8 cellular contexts compared by ENCODE assay signal in the genomic region with DNA sequence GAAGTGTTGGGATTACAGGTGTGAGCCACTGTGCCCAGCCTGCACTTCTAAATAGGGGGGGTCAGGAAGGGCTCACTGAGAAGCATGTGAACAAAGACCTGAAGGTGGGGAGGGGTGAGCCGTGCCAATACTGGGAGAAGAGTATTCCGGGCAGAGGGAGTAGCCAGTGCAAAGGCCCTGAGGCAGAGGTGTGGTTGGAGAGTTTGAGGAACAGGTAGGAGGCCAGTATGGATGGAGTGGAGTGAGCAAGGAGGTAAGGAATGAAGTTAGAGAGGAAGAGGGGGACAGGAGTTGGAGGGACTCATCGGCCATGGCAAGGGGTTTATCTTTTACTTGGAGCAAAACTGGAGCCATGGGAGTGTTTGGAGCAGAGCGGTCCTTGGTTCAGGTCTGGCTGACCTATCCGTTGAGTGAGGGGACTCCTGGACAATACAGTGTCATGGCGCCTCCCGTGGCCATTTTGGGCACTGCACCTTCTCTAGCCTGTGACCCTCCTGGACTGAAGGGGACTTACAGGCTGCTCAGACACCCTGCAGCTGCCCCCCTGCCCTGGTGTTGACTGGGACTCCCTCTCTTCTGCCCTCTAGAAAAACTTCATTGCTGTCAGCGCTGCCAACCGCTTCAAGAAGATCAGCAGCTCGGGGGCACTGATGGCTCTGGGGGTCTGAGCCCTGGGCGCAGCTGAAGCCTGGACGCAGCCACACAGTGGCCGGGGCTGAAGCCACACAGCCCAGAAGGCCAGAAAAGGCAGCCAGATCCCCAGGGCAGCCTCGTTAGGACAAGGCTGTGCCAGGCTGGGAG. TPM values are rescaled to one million over a fixed set of nuclear protein-coding genes. Genes with fewer than 3 reads are reported as not detected.
DNase-seq lines count a peak whose midpoint lies in the region; ATAC-seq and TF ChIP-seq lines count a peak whose summit lies in the region.

No MANE protein-coding gene starts in this region.

- peak; percentile 73 for DNase-seq in DMS53 (lab: John Stamatoyannopoulos, UW)
- DNase-seq in IMR-90, result peak; percentile 20
- DNase-seq in WTC11 (ENCODE audit: low spot score), result peak; percentile 98
- DNase-seq in central memory CD8-positive, alpha-beta T cell (ENCODE audit: low spot score in 2 of 2), result peak; percentile 26 to 62
- peak; percentile 50 to 66 for DNase-seq in memory B cell (ENCODE audit: low spot score in 2 of 2)
- DNase-seq in stimulated activated CD8-positive, alpha-beta memory T cell treated with anti-CD3 and anti-CD28 coated beads, Interleukin-7, amount 100 ng/mL, for 4 hours (ENCODE audit: low read depth in 2 of 2), result peak; percentile 26 to 28

- H3K79me1 ChIP-seq in IMR-90 (ENCODE audit: low read depth in 1 of 2, low read length in 2 of 2), result 0 out of 4 replicates have a peak, but pooled peaks cover 0 to 4% of the 10 kb centered on the region in 2 experiments

- no peak overlapping the region for H4K91ac ChIP-seq in IMR-90 (ENCODE audit: insufficient read depth, low read depth, low read length)

- H3K4me3 ChIP-seq in IMR-90 (ENCODE audit: insufficient read depth, low read depth, low read length), result no peak overlapping the region

- TF ChIP-seq RAD21 in IMR-90 (IDR thresholded peaks at IDR 0.05; ENCODE audit: low read length), result peak; percentile 50

- ATAC-seq in IMR-90 (ENCODE audit: low read depth) (peak; percentile 44; the same call in 1 of the 2 replicates), WTC11 (peak; percentile 92), memory B cell (ENCODE audit: low read depth) (peak; percentile 44), GM18873 (IDR thresholded peaks at IDR 0.05; ENCODE audit: low FRiP score, unreplicated experiment) (no peak), GM19023 (IDR thresholded peaks at IDR 0.05; ENCODE audit: unreplicated experiment) (no peak)
- ATAC-seq in central memory CD8-positive, alpha-beta T cell (replicated peaks; ENCODE audit: extremely low read depth, poor library complexity, severe bottlenecking), result no peak

- no peak overlapping the region for H2AK9ac ChIP-seq in IMR-90 (replicated peaks; ENCODE audit: low read depth, low read length, poor library complexity)

- no peak overlapping the region for H2AK5ac ChIP-seq in IMR-90 (ENCODE audit: low read depth, low read length)

- peaks cover 30% of the 10 kb centered on the region for H3K9me1 ChIP-seq in IMR-90 (ENCODE audit: insufficient read depth, low read length)

- peaks cover 28% of the 10 kb centered on the region for H4K20me1 ChIP-seq in IMR-90 (ENCODE audit: insufficient read depth, low read length)

- no peaks in the 10 kb centered on the region for H3K36me3 ChIP-seq in IMR-90 (ENCODE audit: control insufficient read depth, insufficient read depth, low read length)

- no peak overlapping the region for H2AFZ ChIP-seq in IMR-90 (replicated peaks; ENCODE audit: low read length, poor library complexity)

- no TSS peak for BruUV-seq in IMR-90 (replicated peaks; lab: Mats Ljungman, UMichigan)

- intact Hi-C loops in IMR-90 (cut with micrococcal nuclease), result no loop called here

- no peak overlapping the region for H4K5ac ChIP-seq in IMR-90 (ENCODE audit: low read depth, low read length)

- POLR2A ChIA-PET in IMR-90 (lab: Charles Lee; ENCODE audit: unreplicated experiment), result no interaction called here
- POLR2A ChIA-PET in WTC11 (lab: Charles Lee), result no interaction called here

- H3K4me2 ChIP-seq in IMR-90 (ENCODE audit: low read depth, low read length), result no peak overlapping the region

- H3K27ac ChIP-seq in IMR-90 (ENCODE audit: insufficient read depth, low read length), result no peak overlapping the region

- no peak overlapping the region for H3K23ac ChIP-seq in IMR-90 (ENCODE audit: low read depth, low read length)

- H3K9ac ChIP-seq in IMR-90 (ENCODE audit: low read depth, low read length), result no peak overlapping the region

- H2BK120ac ChIP-seq in IMR-90 (ENCODE audit: low read depth, low read length), result no peak overlapping the region

- TF ChIP-seq POLR2A in IMR-90 (IDR thresholded peaks at IDR 0.05; ENCODE audit: low read depth, low read length), result no peak

- H3K18ac ChIP-seq in IMR-90 (ENCODE audit: low read depth, low read length), result no peak overlapping the region

- H3K14ac ChIP-seq in IMR-90 (replicated peaks; ENCODE audit: low read depth, low read length), result no peak overlapping the region

- peaks cover 8% of the 10 kb centered on the region for H3K27me3 ChIP-seq in IMR-90 (ENCODE audit: control insufficient read depth, insufficient read depth, low read length)

- H3K4me1 Mint-ChIP-seq in WTC11 (0 out of 2 replicates have a peak, but pooled peaks cover 8% of the 10 kb centered on the region), memory B cell (peaks cover 7% of the 10 kb centered on the region)
- peaks cover 9% of the 10 kb centered on the region for H3K4me1 Mint-ChIP-seq in central memory CD8-positive, alpha-beta T cell

- peak; percentile 64 for TF ChIP-seq CTCF in IMR-90 (conservative IDR thresholded peaks at IDR 0.05; ENCODE audit: low read depth, low read length)
- TF ChIP-seq CTCF in WTC11 (IDR thresholded peaks at IDR 0.05), result peak; percentile 98

- dilution Hi-C loops in IMR-90 (cut with HindIII; ENCODE audit: low sequenced_read_pairs, unreplicated experiment), result no loop called here

- CTCF ChIA-PET in IMR-90 (lab: Yijun Ruan, JAX), result interaction anchor here (0.8 to 1.3 kb wide), 4 partner anchors 10 to 171 kb away, joined by 3 to 4 read pairs (median 3); no protein-coding TSS in a partner anchor
- CTCF ChIA-PET in WTC11 (lab: Charles Lee), result interaction anchor here (0.6 to 5.7 kb wide), 23 partner anchors 9 to 303 kb away, joined by 3 to 70 read pairs (median 4); partner anchors contain the start of genes FOXS1 and PDRG1

- H3K4me1 ChIP-seq in IMR-90 (ENCODE audit: control insufficient read depth, insufficient read depth, low read length), result peaks cover 15% of the 10 kb centered on the region

- no peak overlapping the region for H2BK5ac ChIP-seq in IMR-90 (ENCODE audit: low read depth, low read length, poor library complexity, severe bottlenecking)

- no peaks in the 10 kb centered on the region for H3K9me3 Mint-ChIP-seq in WTC11
- no peaks in the 10 kb centered on the region for H3K9me3 Mint-ChIP-seq in central memory CD8-positive, alpha-beta T cell
- H3K9me3 Mint-ChIP-seq in memory B cell, result no peaks in the 10 kb centered on the region

- H3K4me3 Mint-ChIP-seq in WTC11 (no peak overlapping the region), memory B cell (no peak overlapping the region)
- H3K4me3 Mint-ChIP-seq in central memory CD8-positive, alpha-beta T cell, result no peak overlapping the region

- H3K9me3 ChIP-seq in IMR-90 (ENCODE audit: control insufficient read depth, insufficient read depth, low read length), result no peaks in the 10 kb centered on the region

- H3K27ac Mint-ChIP-seq in WTC11 (no peak overlapping the region), memory B cell (no peak overlapping the region)
- H3K27ac Mint-ChIP-seq in central memory CD8-positive, alpha-beta T cell (ENCODE audit: low read depth), result no peak overlapping the region

- no peak overlapping the region for H4K8ac ChIP-seq in IMR-90 (ENCODE audit: low read depth in 2 of 2, low read length in 2 of 2)

- H3K56ac ChIP-seq in IMR-90 (ENCODE audit: extremely low read depth, insufficient read depth, low read length), result no peak overlapping the region

- no peaks in the 10 kb centered on the region for H3K27me3 Mint-ChIP-seq in WTC11 (ENCODE audit: low read depth)
- H3K27me3 Mint-ChIP-seq in central memory CD8-positive, alpha-beta T cell, result no peaks in the 10 kb centered on the region
- H3K27me3 Mint-ChIP-seq in memory B cell, result no peaks in the 10 kb centered on the region

- H2BK20ac ChIP-seq in IMR-90 (ENCODE audit: low read depth, low read length), result no peak overlapping the region

- WGBS in IMR-90 (ENCODE audit: extremely low coverage in 2 of 2, insufficient read length in 1 of 2), 2 experiments, result 65% methylated on average over 13 of the region's 14 CpGs; no CpG with 5 or more reads in 1 of the 2 experiments

- H3K4ac ChIP-seq in IMR-90 (ENCODE audit: low read depth, low read length), result no peak overlapping the region

- no peak overlapping the region for H2BK15ac ChIP-seq in IMR-90 (ENCODE audit: low read depth, low read length)

- H3K36me3 Mint-ChIP-seq in WTC11, result no peaks in the 10 kb centered on the region
- H3K36me3 Mint-ChIP-seq in central memory CD8-positive, alpha-beta T cell (ENCODE audit: insufficient read depth), result no peaks in the 10 kb centered on the region
- no peaks in the 10 kb centered on the region for H3K36me3 Mint-ChIP-seq in memory B cell

- in situ Hi-C loops in IMR-90 (cut with MboI; ENCODE audit: low sequenced_read_pairs), result loop anchor here (25.0 kb wide), 2 partner anchors 654 to 829 kb away; partner anchors contain the start of gene C20orf203

TF ChIP-seq in IMR-90, 13 proteins besides CTCF, POLR2A, EP300 and RAD21 (continues in another document):
- TF ChIP-seq CHD1 (IDR thresholded peaks at IDR 0.05; ENCODE audit: low read depth, low read length), result no peak
- no peak for TF ChIP-seq MAFK (IDR thresholded peaks at IDR 0.05; ENCODE audit: low read depth, low read length)

TF ChIP-seq in WTC11, 78 proteins besides CTCF, POLR2A, EP300 and RAD21 (continues in another document):
- TF ChIP-seq SMAD3 (CRISPR knock-in tag; IDR thresholded peaks at IDR 0.05; ENCODE audit: borderline replicate concordance), result no peak

RNA-seq across cellular contexts. Expression of gene FOXS1, which starts 12.1 kb away (rescaled TPM):
- total RNA-seq in IMR-90 (2012; rRNA removed), result not detected in 2 replicates
- not detected in 2 replicates for polyA plus RNA-seq in IMR-90 (2012; rRNA removed)
- polyA plus RNA-seq in IMR-90 (2012; cell fraction: cytosol; rRNA removed), result 0.02 TPM in 1 of 2 replicates, not detected in the other
- polyA plus RNA-seq in IMR-90 (2012; cell fraction: nucleus; rRNA removed; ENCODE audit: low replicate concordance), result not detected in 2 replicates
- total RNA-seq in WTC11 (2021), result not detected in 3 replicates

RNA-seq across cellular contexts. Expression of gene MYLK2, which starts 14.2 kb away (rescaled TPM):
- total RNA-seq in IMR-90 (2012; rRNA removed), result 0.18 and 0.28 TPM in 2 replicates
- 0.19 and 0.27 TPM in 2 replicates for polyA plus RNA-seq in IMR-90 (2012; rRNA removed)
- polyA plus RNA-seq in IMR-90 (2012; cell fraction: cytosol; rRNA removed), result 0.05 and 0.06 TPM in 2 replicates
- 0.58 and 1.3 TPM in 2 replicates for polyA plus RNA-seq in IMR-90 (2012; cell fraction: nucleus; rRNA removed; ENCODE audit: low replicate concordance)
- total RNA-seq in WTC11 (2021), result 0.11 to 0.28 TPM in 2 of 3 replicates, not detected in the other

RNA-seq across cellular contexts. Expression of gene DUSP15, which starts 37.0 kb away (rescaled TPM):
- total RNA-seq in IMR-90 (2012; rRNA removed) (not detected in 2 replicates), WTC11 (2021) (1.7 to 2.4 TPM (median 2.0 TPM) in 3 replicates)
- not detected in 2 replicates for polyA plus RNA-seq in IMR-90 (2012; rRNA removed)
- not detected in 2 replicates for polyA plus RNA-seq in IMR-90 (2012; cell fraction: cytosol; rRNA removed)
- not detected in 2 replicates for polyA plus RNA-seq in IMR-90 (2012; cell fraction: nucleus; rRNA removed; ENCODE audit: low replicate concordance)

RNA-seq across cellular contexts. Expression of gene TTLL9, which starts 37.1 kb away (rescaled TPM):
- total RNA-seq in IMR-90 (2012; rRNA removed) (not detected in 2 replicates), WTC11 (2021) (0.39 TPM in 1 of 3 replicates, not detected in the others)
- polyA plus RNA-seq in IMR-90 (2012; rRNA removed), result not detected in 2 replicates
- polyA plus RNA-seq in IMR-90 (2012; cell fraction: cytosol; rRNA removed), result not detected in 2 replicates
- 0.05 TPM in 1 of 2 replicates, not detected in the other for polyA plus RNA-seq in IMR-90 (2012; cell fraction: nucleus; rRNA removed; ENCODE audit: low replicate concordance)

Comparison
In these comparisons a context has a peak if more than half of its experiments do, and no peak if none do; other contexts are left out.
1. DNase-seq: peak in every context shown above with its lines; median percentile 98 in WTC11; 73 in DMS53; 58 in memory B cell; 44 in central memory CD8-positive, alpha-beta T cell; 27 in stimulated activated CD8-positive, alpha-beta memory T cell treated with anti-CD3 and anti-CD28 coated beads, Interleukin-7, amount 100 ng/mL, for 4 hours; 20 in IMR-90.
2. ATAC-seq: peak in IMR-90 (single experiment), WTC11 (single experiment) and memory B cell (single experiment); none in central memory CD8-positive, alpha-beta T cell (single experiment), GM18873 (single experiment) and GM19023 (single experiment).